8 cellular contexts compared by ENCODE assay signal in genomic region chr20:56411759-56412472, GRCh38. TPM values are rescaled to one million over a fixed set of nuclear protein-coding genes. Genes with fewer than 3 reads are reported as not detected.
DNase-seq lines count a peak whose midpoint lies in the region; ATAC-seq, FAIRE-seq and TF ChIP-seq lines count a peak whose summit lies in the region.

Gene CASS4, plus strand, starts transcription at chr20:56412260. Its CDS starts 199 bp downstream, at chr20:56412459.

- CTCF ChIA-PET in CD4-positive, alpha-beta memory T cell (lab: Charles Lee; ENCODE audit: partially characterized antibody) = interaction anchor here (1.2 to 3.2 kb wide), 7 partner anchors 10 to 36 kb away, joined by 3 to 29 read pairs (median 9); no protein-coding TSS in a partner anchor

- H2AFZ ChIP-seq in Karpas-422 (ENCODE audit: low read length) = no peak within 1 kb of the TSS

- TF ChIP-seq CTCF in epithelial cell of proximal tubule (conservative IDR thresholded peaks at IDR 0.05; ENCODE audit: low read depth, low read length) = no peak

- H3K9me3 Mint-ChIP-seq in CD4-positive, alpha-beta memory T cell = no peaks in the 10 kb centered on the region

- H3K9me2 ChIP-seq in Karpas-422 (replicated peaks; ENCODE audit: insufficient read depth, low read length) = no peaks in the 10 kb centered on the region

- peak within 1 kb of the TSS; percentile 24 to 67 for H3K4me3 ChIP-seq in CD4-positive, alpha-beta memory T cell (ENCODE audit: low read length in 2 of 2)
- H3K4me3 ChIP-seq in epithelial cell of proximal tubule (ENCODE audit: low read depth, low read length) (peak within 1 kb of the TSS; percentile 41), Karpas-422 (ENCODE audit: low read length) (no peak within 1 kb of the TSS)

- peaks cover 33 to 66% (median 48%) of the 10 kb centered on the region in 4 donors for H3K4me1 Mint-ChIP-seq in CD4-positive, alpha-beta memory T cell

- POLR2A ChIA-PET in CD4-positive, alpha-beta memory T cell (lab: Charles Lee; ENCODE audit: partially characterized antibody) = interaction anchor here (0.7 to 4.9 kb wide), 19 partner anchors 9 to 1977 kb away, joined by 3 to 58 read pairs (median 5); partner anchors contain the start of genes AURKA, CSTF1, RTF2 and VAPB

- DNase-seq in CD4-positive, alpha-beta memory T cell = peak; percentile 63 to 74 (median 68)
- DNase-seq in SKM-1 treated with dmso at 0.1 percent for 144 hours (lab: John Stamatoyannopoulos, UW; ENCODE audit: unreplicated experiment) (peak; percentile 84), epithelial cell of proximal tubule (ENCODE audit: low read depth) (no peak), non-pigmented ciliary epithelial cell (ENCODE audit: low read depth) (peak; percentile 57), NCI-H345 treated with DMSO at 0.1 percent for 48 hours (lab: John Stamatoyannopoulos, UW; ENCODE audit: unreplicated experiment) (no peak), HTR-8/SVneo (ENCODE audit: insufficient read length, low spot score) (no peak), Karpas-422 (no peak)

- H3K36me3 Mint-ChIP-seq in CD4-positive, alpha-beta memory T cell = peaks cover 15 to 34% of the 10 kb centered on the region in 2 donors

- no peaks in the 10 kb centered on the region for H3K27me3 Mint-ChIP-seq in CD4-positive, alpha-beta memory T cell

- peak within 1 kb of the TSS; percentile 90 to 98 (median 94) for H3K4me3 Mint-ChIP-seq in CD4-positive, alpha-beta memory T cell

- no peaks in the 10 kb centered on the region for H3K27me3 ChIP-seq in CD4-positive, alpha-beta memory T cell (ENCODE audit: insufficient read depth, low read length)
- no peaks in the 10 kb centered on the region for H3K27me3 ChIP-seq in Karpas-422 (ENCODE audit: low read length)

- H3K4me1 ChIP-seq in CD4-positive, alpha-beta memory T cell (ENCODE audit: insufficient read depth, low read length) = peaks cover 59% of the 10 kb centered on the region
- H3K4me1 ChIP-seq in Karpas-422 (ENCODE audit: low read length) = no peaks in the 10 kb centered on the region

- intact Hi-C loops in CD4-positive, alpha-beta memory T cell (cut with micrococcal nuclease) = loop anchor here (1.0 to 10.0 kb wide), 4 partner anchors 20 to 983 kb away; partner anchors contain the start of genes AURKA, CSTF1, RBM38 and RTF2

- no peaks in the 10 kb centered on the region for H3K79me2 ChIP-seq in Karpas-422 (ENCODE audit: low read length)

- ATAC-seq in GM21717 (IDR thresholded peaks at IDR 0.05; ENCODE audit: unreplicated experiment) = peak; percentile 49

- H3K27ac Mint-ChIP-seq in CD4-positive, alpha-beta memory T cell = peak within 1 kb of the TSS; percentile 94 to 99 (median 98)

- H3K36me3 ChIP-seq in CD4-positive, alpha-beta memory T cell (ENCODE audit: insufficient read depth, low read length) = peaks cover 9% of the 10 kb centered on the region
- 0 out of 2 replicates have a peak, but pooled peaks cover 2% of the 10 kb centered on the region for H3K36me3 ChIP-seq in Karpas-422 (ENCODE audit: insufficient read depth, low read length)

- no peaks in the 10 kb centered on the region for H4K20me1 ChIP-seq in Karpas-422 (ENCODE audit: insufficient read depth, low read depth, low read length)

- H3K9ac ChIP-seq in Karpas-422 (ENCODE audit: low read length) = no peak within 1 kb of the TSS

- FAIRE-seq in HTR-8/SVneo (lab: Jason Lieb, UNC) = no peak

- no peak within 1 kb of the TSS for H3K4me2 ChIP-seq in Karpas-422 (ENCODE audit: low read depth, low read length, poor library complexity, severe bottlenecking)

- no peaks in the 10 kb centered on the region for H3K9me3 ChIP-seq in CD4-positive, alpha-beta memory T cell (ENCODE audit: control insufficient read depth in 1 of 2, low read length in 2 of 2)
- no peaks in the 10 kb centered on the region for H3K9me3 ChIP-seq in Karpas-422 (ENCODE audit: low read length)

- peak within 1 kb of the TSS; percentile 80 for H3K27ac ChIP-seq in CD4-positive, alpha-beta memory T cell (ENCODE audit: low read depth, low read length)
- H3K27ac ChIP-seq in Karpas-422 (ENCODE audit: low read length) = no peak within 1 kb of the TSS

RNA-seq across cellular contexts. Expression of gene CASS4, which starts in this region (rescaled TPM):
- 10 to 100 TPM; 10.8 to 10.9 TPM for total RNA-seq in CD4-positive, alpha-beta memory T cell
- 1 to 10 TPM; 3.3 to 4.9 TPM for polyA plus RNA-seq in CD4-positive, alpha-beta memory T cell
- total RNA-seq in epithelial cell of proximal tubule = under 0.01 and 0.14 TPM in 2 replicates
- total RNA-seq in Karpas-422 (2014; rRNA removed; shearing (Covaris generic); ENCODE audit: low replicate concordance) = not detected in 2 replicates

Comparison
In these comparisons a context has a peak if more than half of its experiments do, and no peak if none do; other contexts are left out.
1. RNA of gene CASS4 (total RNA-seq): 10.8 to 10.9 TPM in CD4-positive, alpha-beta memory T cell; under 0.01 to 0.14 TPM in epithelial cell of proximal tubule and not detected in Karpas-422; every median in the first group is over 10 times any median in the second.
2. DNase-seq: peak in CD4-positive, alpha-beta memory T cell (5 of 5), SKM-1 treated with dmso at 0.1 percent for 144 hours (single experiment) and non-pigmented ciliary epithelial cell (single experiment); none in epithelial cell of proximal tubule (single experiment), NCI-H345 treated with DMSO at 0.1 percent for 48 hours (single experiment), HTR-8/SVneo (single experiment) and Karpas-422 (single experiment).